Comparison of ENCODE assay signal across 15 cellular contexts in genomic region chr5:61449756-61450155, GRCh38.
DNase-seq lines count a peak whose midpoint lies in the region; ATAC-seq and TF ChIP-seq lines count a peak whose summit lies in the region.
"Had no signal": no experiment of that assay in that cellular context is flagged by ENCODE, and none has a peak within 500 bp of the region (broad histone marks: within the 10 kb centered on the region; RNA-seq: fewer than 3 reads in every experiment).

No MANE protein-coding gene starts in this region.

- TF ChIP-seq CTCF in WERI-Rb-1 (IDR thresholded peaks at IDR 0.05; ENCODE audit: low read depth, low read length) (no peak), hepatocyte (IDR thresholded peaks at IDR 0.05; ENCODE audit: poor library complexity) (no peak), smooth muscle cell (IDR thresholded peaks at IDR 0.05; ENCODE audit: borderline replicate concordance, insufficient read depth, poor library complexity, severe bottlenecking) (no peak)

- peaks cover 4% of the 10 kb centered on the region for H3K4me1 Mint-ChIP-seq in activated CD4-positive, alpha-beta T cell treated with anti-CD3 and anti-CD28 coated beads, Interleukin-2, amount 10 ng/mL, durations not matched to agents 7 days and 5 days

- H3K9ac ChIP-seq in smooth muscle cell (ENCODE audit: low read depth) = no peak overlapping the region

- H3K4me2 ChIP-seq in hepatocyte (no peak overlapping the region), smooth muscle cell (peak overlapping the region; percentile 75)

- DNase-seq in DMS 273 (lab: John Stamatoyannopoulos, UW; ENCODE audit: unreplicated experiment) (peak; percentile 40), DMS 273 treated with DMSO at 0.1 percent for 48 hours (lab: John Stamatoyannopoulos, UW) (no peak), WERI-Rb-1 (no peak), hepatocyte (ENCODE audit: low spot score) (no peak), smooth muscle cell (lab: John Stamatoyannopoulos, UW; ENCODE audit: unreplicated experiment) (no peak), pons (ENCODE audit: low spot score) (no peak)
- DNase-seq in activated CD4-positive, alpha-beta T cell treated with anti-CD3 and anti-CD28 coated beads, Interleukin-2, amount 10 ng/mL, durations not matched to agents 7 days and 5 days = no peak
- DNase-seq: activated CD8-positive, alpha-beta memory T cell treated with anti-CD3 and anti-CD28 coated beads, Interleukin-2, amount 50 U/mL, for 48 hours; Karpas-422; stimulated activated CD4-positive, alpha-beta T cell treated with anti-CD3 and anti-CD28 coated beads, Interleukin-2, amount 100 ng/mL, for 24 hours; T-helper 9 cell had no signal

- H3K9me3 Mint-ChIP-seq in activated CD4-positive, alpha-beta T cell treated with anti-CD3 and anti-CD28 coated beads, Interleukin-2, amount 10 ng/mL, durations not matched to agents 7 days and 5 days = peaks cover 14% of the 10 kb centered on the region

- H3K36me3 ChIP-seq in WERI-Rb-1 (no peaks in the 10 kb centered on the region), hepatocyte (replicated peaks; ENCODE audit: insufficient read depth, low read depth) (no peaks in the 10 kb centered on the region), smooth muscle cell (ENCODE audit: low read depth) (peaks cover 5% of the 10 kb centered on the region)
- H3K36me3 ChIP-seq: cardiac muscle cell had no signal

- peaks cover 8% of the 10 kb centered on the region for H4K20me1 ChIP-seq in hepatocyte (ENCODE audit: insufficient read depth, poor library complexity, severe bottlenecking)
- H4K20me1 ChIP-seq in smooth muscle cell (ENCODE audit: low read depth) = peaks cover 46% of the 10 kb centered on the region

- no peak overlapping the region for H2AFZ ChIP-seq in hepatocyte
- H2AFZ ChIP-seq in smooth muscle cell (ENCODE audit: low read depth) = no peak overlapping the region

- no peaks in the 10 kb centered on the region for H3F3A ChIP-seq in smooth muscle cell (ENCODE audit: low read depth)

- H3K27ac ChIP-seq in WERI-Rb-1 = peak overlapping the region; percentile 9; the same call in 1 of the 2 replicates
- peak overlapping the region; percentile 63 for H3K27ac ChIP-seq in hepatocyte
- H3K27ac ChIP-seq in smooth muscle cell (ENCODE audit: low read depth) = peak overlapping the region; percentile 81
- H3K27ac ChIP-seq: 22Rv1, cardiac muscle cell had no signal

- peaks cover 3% of the 10 kb centered on the region for H3K9me3 ChIP-seq in WERI-Rb-1 (ENCODE audit: severe bottlenecking)
- no peaks in the 10 kb centered on the region for H3K9me3 ChIP-seq in hepatocyte (ENCODE audit: low read depth)
- no peaks in the 10 kb centered on the region for H3K9me3 ChIP-seq in smooth muscle cell (replicated peaks; ENCODE audit: low read depth)

- H3K9me2 ChIP-seq in hepatocyte (replicated peaks; ENCODE audit: insufficient read depth) = no peaks in the 10 kb centered on the region

- POLR2A ChIA-PET in activated CD4-positive, alpha-beta T cell treated with anti-CD3 and anti-CD28 coated beads, Interleukin-2, amount 10 ng/mL, durations not matched to agents 7 days and 5 days (lab: Charles Lee) = no interaction called here

- no peaks in the 10 kb centered on the region for H3K27me3 Mint-ChIP-seq in activated CD4-positive, alpha-beta T cell treated with anti-CD3 and anti-CD28 coated beads, Interleukin-2, amount 10 ng/mL, durations not matched to agents 7 days and 5 days
- H3K27me3 Mint-ChIP-seq: stimulated activated naive CD8-positive, alpha-beta T cell treated with anti-CD3 and anti-CD28 coated beads, Interleukin-15, Interleukin-2, amounts not matched to agents 100 ng/mL and 50 ng/mL, for 24 hours had no signal

- CTCF ChIA-PET in activated CD4-positive, alpha-beta T cell treated with anti-CD3 and anti-CD28 coated beads, Interleukin-2, amount 10 ng/mL, durations not matched to agents 7 days and 5 days (lab: Charles Lee) = no interaction called here

- H3K4me1 ChIP-seq in hepatocyte (ENCODE audit: insufficient read depth) = no peaks in the 10 kb centered on the region
- peaks cover 13% of the 10 kb centered on the region for H3K4me1 ChIP-seq in smooth muscle cell (ENCODE audit: low read depth)

- H3K27ac Mint-ChIP-seq in activated CD4-positive, alpha-beta T cell treated with anti-CD3 and anti-CD28 coated beads, Interleukin-2, amount 10 ng/mL, durations not matched to agents 7 days and 5 days = no peak overlapping the region
- H3K27ac Mint-ChIP-seq: stimulated activated naive CD8-positive, alpha-beta T cell treated with anti-CD3 and anti-CD28 coated beads, Interleukin-15, Interleukin-2, amounts not matched to agents 100 ng/mL and 50 ng/mL, for 24 hours had no signal

- H3K4me3 Mint-ChIP-seq in activated CD4-positive, alpha-beta T cell treated with anti-CD3 and anti-CD28 coated beads, Interleukin-2, amount 10 ng/mL, durations not matched to agents 7 days and 5 days = no peak overlapping the region
- H3K4me3 Mint-ChIP-seq: stimulated activated naive CD8-positive, alpha-beta T cell treated with anti-CD3 and anti-CD28 coated beads, Interleukin-15, Interleukin-2, amounts not matched to agents 100 ng/mL and 50 ng/mL, for 24 hours had no signal

- no peak overlapping the region for H3K4me3 ChIP-seq in WERI-Rb-1 (ENCODE audit: low read depth, low read length)
- H3K4me3 ChIP-seq in hepatocyte = no peak overlapping the region
- no peak overlapping the region for H3K4me3 ChIP-seq in smooth muscle cell
- H3K4me3 ChIP-seq: cardiac muscle cell had no signal

- H3K79me2 ChIP-seq in hepatocyte (peaks cover 87% of the 10 kb centered on the region), smooth muscle cell (ENCODE audit: low read depth) (peaks cover 92% of the 10 kb centered on the region)

- no peaks in the 10 kb centered on the region for H3K27me3 ChIP-seq in WERI-Rb-1 (ENCODE audit: insufficient read depth, low read depth, severe bottlenecking)
- H3K27me3 ChIP-seq in hepatocyte = no peaks in the 10 kb centered on the region
- H3K27me3 ChIP-seq in smooth muscle cell (ENCODE audit: low read depth) = no peaks in the 10 kb centered on the region
- H3K27me3 ChIP-seq: cardiac muscle cell had no signal

- H3K36me3 Mint-ChIP-seq in activated CD4-positive, alpha-beta T cell treated with anti-CD3 and anti-CD28 coated beads, Interleukin-2, amount 10 ng/mL, durations not matched to agents 7 days and 5 days (ENCODE audit: low read depth) = peaks cover 8% of the 10 kb centered on the region

- 85% methylated on average over 1 of the region's 1 CpG for WGBS in hepatocyte (ENCODE audit: low lambda C conversion rate, missing lambda C conversion rate)
- WGBS in smooth muscle cell (ENCODE audit: low lambda C conversion rate) = 76% methylated on average over 1 of the region's 1 CpG

- no peak for ATAC-seq in HG03521 (IDR thresholded peaks at IDR 0.05; ENCODE audit: unreplicated experiment)

Comparison
In these comparisons a context has a peak if more than half of its experiments do, and no peak if none do; other contexts are left out.
1. H3K27ac ChIP-seq: peak in every context shown above with its lines; median percentile 81 in smooth muscle cell; 63 in hepatocyte; 9 in WERI-Rb-1.